Comparison of ENCODE assay signal across 1 cellular context in genomic region chr22:42270512-42271190, GRCh38.
TF ChIP-seq lines count a peak whose summit lies in the region.

Gene TCF20, minus strand, starts transcription at chr22:42270653. Its CDS starts 55,348 bp downstream, at chr22:42215305.

TF ChIP-seq in SK-N-SH treated with all-trans-retinoic acid at 6 μM for 48 hours, 23 proteins besides CTCF, POLR2A, EP300 and RAD21 (continued from another document):
- no peak for TF ChIP-seq CREB5 (CRISPR knock-in tag; IDR thresholded peaks at IDR 0.05; ENCODE audit: low read depth)
- no peak for TF ChIP-seq CSRNP3 (CRISPR knock-in tag; IDR thresholded peaks at IDR 0.05)
- TF ChIP-seq ZNF8 (CRISPR knock-in tag; IDR thresholded peaks at IDR 0.05) = no peak
- TF ChIP-seq GLIS3 (CRISPR knock-in tag; IDR thresholded peaks at IDR 0.05) = no peak
TF ChIP-seq in SK-N-SH treated with all-trans-retinoic acid at 6 μM for 48 hours: peak in this region for 0.
